8 cellular contexts compared by ENCODE assay signal in genomic region chr12:56007148-56007891, GRCh38. TPM values are rescaled to one million over a fixed set of nuclear protein-coding genes. Genes with fewer than 3 reads are reported as not detected.
DNase-seq lines count a peak whose midpoint lies in the region; ATAC-seq and TF ChIP-seq lines count a peak whose summit lies in the region.

No MANE protein-coding gene starts in this region.

- no peaks in the 10 kb centered on the region for H4K20me1 ChIP-seq in Loucy (ENCODE audit: insufficient read depth, low read length, poor library complexity, severe bottlenecking)

- H3K27me3 ChIP-seq in Loucy (ENCODE audit: insufficient read depth, low read length, poor library complexity, severe bottlenecking), result no peaks in the 10 kb centered on the region

- peak overlapping the region; percentile 87 for H2AFZ ChIP-seq in Loucy (ENCODE audit: low read length)

- peaks cover 70% of the 10 kb centered on the region for H3K4me1 Mint-ChIP-seq in nephron progenitor cell

- H3K4me3 ChIP-seq in Loucy (ENCODE audit: low read length, poor library complexity, severe bottlenecking) (peak overlapping the region; percentile 71), foreskin fibroblast (ENCODE audit: low read depth in 1 of 2, low read length in 2 of 2) (peak overlapping the region; percentile 64 to 80)

- no peaks in the 10 kb centered on the region for H3K9me2 ChIP-seq in Loucy (replicated peaks; ENCODE audit: low read depth, low read length)

- peaks cover 9% of the 10 kb centered on the region for H3K4me1 ChIP-seq in Loucy (ENCODE audit: insufficient read depth, low read length, poor library complexity, severe bottlenecking)

- no peaks in the 10 kb centered on the region for H3F3A ChIP-seq in Loucy (ENCODE audit: low read depth)

- peak; percentile 77 for ATAC-seq in GM21576 (IDR thresholded peaks at IDR 0.05; ENCODE audit: unreplicated experiment)
- ATAC-seq in stimulated activated naive CD8-positive, alpha-beta T cell treated with anti-CD3 and anti-CD28 coated beads, Interleukin-15, Interleukin-2, amounts not matched to agents 100 U/mL and 50 U/mL, for 24 hours, result peak; percentile 81

- TF ChIP-seq CTCF in Loucy (conservative IDR thresholded peaks at IDR 0.05; ENCODE audit: low read length) (no peak), foreskin fibroblast (IDR thresholded peaks at IDR 0.05; ENCODE audit: low read depth, low read length) (no peak), nephron progenitor cell (IDR thresholded peaks at IDR 0.05) (no peak)

- no peaks in the 10 kb centered on the region for H3K27me3 Mint-ChIP-seq in nephron progenitor cell (ENCODE audit: low read depth, poor library complexity)

- peak overlapping the region; percentile 90 for H3K4me3 Mint-ChIP-seq in nephron progenitor cell

- no peaks in the 10 kb centered on the region for H3K9me3 ChIP-seq in Loucy (ENCODE audit: insufficient read depth, low read depth, low read length)

- in situ Hi-C loops in Caki2 (cut with HindIII; ENCODE audit: low pct_unique_long_range_greater_than_20kb, low sequenced_read_pairs), result no loop called here

- DNase-seq in Caki2 (ENCODE audit: low read depth) (peak; percentile 73), SHP77 treated with DMSO at 0.1 percent for 48 hours (lab: John Stamatoyannopoulos, UW) (peak; percentile 79), activated gamma-delta T cell (lab: John Stamatoyannopoulos, UW) (peak; percentile 53), foreskin fibroblast (peak; percentile 82 to 94), nephron progenitor cell (peak; percentile 92)
- peak; percentile 81 for DNase-seq in stimulated activated naive CD8-positive, alpha-beta T cell treated with anti-CD3 and anti-CD28 coated beads, Interleukin-15, Interleukin-2, amounts not matched to agents 100 U/mL and 50 U/mL, for 24 hours

- H3K27ac Mint-ChIP-seq in nephron progenitor cell, result peak overlapping the region; percentile 99

- no peaks in the 10 kb centered on the region for H3K36me3 ChIP-seq in Loucy (ENCODE audit: insufficient read depth, low read length)

- H3K9me3 Mint-ChIP-seq in nephron progenitor cell, result no peaks in the 10 kb centered on the region

- H3K9ac ChIP-seq in Loucy (ENCODE audit: low read depth, low read length, poor library complexity, severe bottlenecking), result peak overlapping the region; percentile 76

- H3K4me2 ChIP-seq in Loucy (ENCODE audit: low read depth, low read length, poor library complexity, severe bottlenecking), result peak overlapping the region; percentile 68

- H3K79me2 ChIP-seq in Loucy (ENCODE audit: insufficient read depth, low read length), result no peaks in the 10 kb centered on the region

- peaks cover 50% of the 10 kb centered on the region for H3K36me3 Mint-ChIP-seq in nephron progenitor cell (ENCODE audit: low read depth)

RNA-seq across cellular contexts. Expression of gene SUOX, which starts 10.2 kb away (rescaled TPM):
- 25.3 and 28.7 TPM in 2 replicates for total RNA-seq in Caki2 (2014; rRNA removed; shearing (Covaris generic); ENCODE audit: low replicate concordance)

RNA-seq across cellular contexts. Expression of gene IKZF4, which starts 13.5 kb away (rescaled TPM):
- 0.34 and 1.9 TPM in 2 replicates for total RNA-seq in Caki2 (2014; rRNA removed; shearing (Covaris generic); ENCODE audit: low replicate concordance)

RNA-seq across cellular contexts. Expression of gene RAB5B, which starts 33.4 kb away (rescaled TPM):
- 26.3 and 36.1 TPM in 2 replicates for total RNA-seq in Caki2 (2014; rRNA removed; shearing (Covaris generic); ENCODE audit: low replicate concordance)

RNA-seq across cellular contexts. Expression of gene RPS26, which starts 34.4 kb away (rescaled TPM):
- total RNA-seq in Caki2 (2014; rRNA removed; shearing (Covaris generic); ENCODE audit: low replicate concordance), result 1,254 and 1,317 TPM in 2 replicates

RNA-seq across cellular contexts. Expression of gene CDK2, which starts 40.7 kb away (rescaled TPM):
- total RNA-seq in Caki2 (2014; rRNA removed; shearing (Covaris generic); ENCODE audit: low replicate concordance), result 42.6 and 58.5 TPM in 2 replicates

Comparison
In these comparisons a context has a peak if more than half of its experiments do, and no peak if none do; other contexts are left out.
1. Peak in every context shown above with its lines: DNase-seq, ATAC-seq and H3K4me3 ChIP-seq.